ENCODE assay signal across 9 cellular contexts in genomic region chr13:24671367-24672117, GRCh38. TPM values are rescaled to one million over a fixed set of nuclear protein-coding genes. Genes with fewer than 3 reads are reported as not detected.
DNase-seq lines count a peak whose midpoint lies in the region; ATAC-seq and TF ChIP-seq lines count a peak whose summit lies in the region.
"Had no signal": no experiment of that assay in that cellular context is flagged by ENCODE, and none has a peak within 500 bp of the region (broad histone marks: within the 10 kb centered on the region; RNA-seq: fewer than 3 reads in every experiment).

No MANE protein-coding gene starts in this region.

- no CpG with 5 or more reads among the region's 14 CpGs for WGBS in mesendoderm (ENCODE audit: extremely low coverage, insufficient coverage, low lambda C conversion rate)

- H3K4me1 Mint-ChIP-seq in endothelial cell (ENCODE audit: unreplicated experiment) = peaks cover 18% of the 10 kb centered on the region

- H3K9me3 Mint-ChIP-seq in endothelial cell (ENCODE audit: unreplicated experiment) = no peaks in the 10 kb centered on the region
- H3K9me3 Mint-ChIP-seq: dendritic cell treated with granulocyte-macrophage colony-stimulating factor and Interleukin-4, amounts not matched to agents 40 ng/mL and 50 ng/mL, for 4 days had no signal

- H3K4me3 Mint-ChIP-seq in endothelial cell (ENCODE audit: unreplicated experiment) = no peak overlapping the region
- H3K4me3 Mint-ChIP-seq: dendritic cell treated with granulocyte-macrophage colony-stimulating factor and Interleukin-4, amounts not matched to agents 40 ng/mL and 50 ng/mL, for 4 days had no signal

- no peak overlapping the region for H2AK5ac ChIP-seq in mesendoderm (ENCODE audit: low read length)

- intact Hi-C loops in vagina (cut with DNase I) = no loop called here

- no peaks in the 10 kb centered on the region for H3K36me3 Mint-ChIP-seq in endothelial cell (ENCODE audit: low read depth, unreplicated experiment)

- H3K9ac ChIP-seq in mesendoderm (ENCODE audit: low read length) = peak overlapping the region; percentile 29

- ATAC-seq in activated CD4-positive, CD25-positive, alpha-beta regulatory T cell treated with anti-CD3 and anti-CD28 coated beads, Interleukin-2, amount 50 U/mL, for 24 hours = no peak

- H3K79me2 ChIP-seq in mesendoderm (ENCODE audit: control insufficient read depth, insufficient read depth, low read length) = no peaks in the 10 kb centered on the region

- no peak overlapping the region for H3K4ac ChIP-seq in mesendoderm (ENCODE audit: low read depth, low read length)

- no peak overlapping the region for H2BK120ac ChIP-seq in mesendoderm (ENCODE audit: low read depth, low read length)

- H3K36me3 ChIP-seq in mesendoderm (ENCODE audit: control insufficient read depth, insufficient read depth, low read length) = no peaks in the 10 kb centered on the region
- H3K36me3 ChIP-seq in vagina = no peaks in the 10 kb centered on the region

- H3K27ac ChIP-seq in mesendoderm (ENCODE audit: low read depth, low read length) (no peak overlapping the region), vagina (peak overlapping the region; percentile 51)

- no peak overlapping the region for H3K23ac ChIP-seq in mesendoderm (ENCODE audit: low read length)

- no peak overlapping the region for H2BK15ac ChIP-seq in mesendoderm (replicated peaks; ENCODE audit: low read depth)

- H3K56ac ChIP-seq in mesendoderm (ENCODE audit: low read length) = peak overlapping the region; percentile 75

- H3K18ac ChIP-seq in mesendoderm (ENCODE audit: low read length) = no peak overlapping the region

- no peak overlapping the region for H4K8ac ChIP-seq in mesendoderm (ENCODE audit: low read depth, low read length)

- H3K27me3 Mint-ChIP-seq in endothelial cell (ENCODE audit: unreplicated experiment) = peaks cover 5% of the 10 kb centered on the region

- TF ChIP-seq CTCF in endothelial cell (IDR thresholded peaks at IDR 0.05; ENCODE audit: unreplicated experiment) (no peak), vagina (IDR thresholded peaks at IDR 0.05) (peak; percentile 37 to 58 (median 47))

- H3K27me3 ChIP-seq in mesendoderm (ENCODE audit: insufficient read depth, low read length, poor library complexity) = no peaks in the 10 kb centered on the region
- H3K27me3 ChIP-seq in vagina = no peaks in the 10 kb centered on the region

- H3K4me2 ChIP-seq in mesendoderm (ENCODE audit: low read length) = peak overlapping the region; percentile 17

- H3K79me1 ChIP-seq in mesendoderm (ENCODE audit: low read length) = no peaks in the 10 kb centered on the region

- H4K5ac ChIP-seq in mesendoderm (ENCODE audit: low read length) = no peak overlapping the region

- H3K4me1 ChIP-seq in mesendoderm (ENCODE audit: control insufficient read depth, low read depth, low read length) = peaks cover 3% of the 10 kb centered on the region
- H3K4me1 ChIP-seq in vagina = peaks cover 6% of the 10 kb centered on the region

- H3K4me3 ChIP-seq in mesendoderm (ENCODE audit: low read length) = no peak overlapping the region
- H3K4me3 ChIP-seq in vagina = peak overlapping the region in 1 of 2 donors; percentile 13

- no peak for TF ChIP-seq POLR2A in vagina (IDR thresholded peaks at IDR 0.05)

- no peaks in the 10 kb centered on the region for H3K9me3 ChIP-seq in vagina

- no peak overlapping the region for H2BK5ac ChIP-seq in mesendoderm (ENCODE audit: low read length)

- no peak overlapping the region for H3K27ac Mint-ChIP-seq in endothelial cell (ENCODE audit: unreplicated experiment)
- H3K27ac Mint-ChIP-seq: dendritic cell treated with granulocyte-macrophage colony-stimulating factor and Interleukin-4, amounts not matched to agents 40 ng/mL and 50 ng/mL, for 4 days had no signal

- DNase-seq in NCI-H1694 (lab: John Stamatoyannopoulos, UW) (peak; percentile 5), NCI-H1694 treated with DMSO at 0.1 percent for 48 hours (lab: John Stamatoyannopoulos, UW) (no peak), HT1080 (ENCODE audit: low read depth) (peak; percentile 79), RKO (ENCODE audit: low spot score) (peak; percentile 74), endothelial cell (ENCODE audit: low spot score) (peak; percentile 61), mesendoderm (peak; percentile 94), vagina (ENCODE audit: extremely low spot score in 2 of 2) (no peak)

RNA-seq across cellular contexts. Expression of gene ATP12A, which starts 8.7 kb away (rescaled TPM):
- not detected in 2 replicates for total RNA-seq in HT1080 (2014; rRNA removed; shearing (Covaris generic))
- 0.03 and 0.14 TPM in 2 replicates for polyA plus RNA-seq in HT1080 (2015; cell fraction: cytosol; rRNA removed)
- polyA plus RNA-seq in HT1080 (2015; cell fraction: nucleus; rRNA removed) = 0.06 TPM in 1 of 2 replicates, not detected in the other
- 0.64 TPM for total RNA-seq in endothelial cell (ENCODE audit: unreplicated experiment)
- polyA plus RNA-seq in mesendoderm (2013, experiment 1 of 2) = 6.7 TPM
- polyA plus RNA-seq in mesendoderm (2013, experiment 2 of 2) = 5.8 TPM
- total RNA-seq in vagina = not detected

Comparison
In these comparisons a context has a peak if more than half of its experiments do, and no peak if none do; other contexts are left out.
1. DNase-seq: peak in NCI-H1694 (single experiment), HT1080 (single experiment), RKO (single experiment), endothelial cell (single experiment) and mesendoderm (single experiment); none in NCI-H1694 treated with DMSO at 0.1 percent for 48 hours (single experiment) and vagina (0 of 2).